Comparison of ENCODE assay signal across 8 cellular contexts in the genomic region with DNA sequence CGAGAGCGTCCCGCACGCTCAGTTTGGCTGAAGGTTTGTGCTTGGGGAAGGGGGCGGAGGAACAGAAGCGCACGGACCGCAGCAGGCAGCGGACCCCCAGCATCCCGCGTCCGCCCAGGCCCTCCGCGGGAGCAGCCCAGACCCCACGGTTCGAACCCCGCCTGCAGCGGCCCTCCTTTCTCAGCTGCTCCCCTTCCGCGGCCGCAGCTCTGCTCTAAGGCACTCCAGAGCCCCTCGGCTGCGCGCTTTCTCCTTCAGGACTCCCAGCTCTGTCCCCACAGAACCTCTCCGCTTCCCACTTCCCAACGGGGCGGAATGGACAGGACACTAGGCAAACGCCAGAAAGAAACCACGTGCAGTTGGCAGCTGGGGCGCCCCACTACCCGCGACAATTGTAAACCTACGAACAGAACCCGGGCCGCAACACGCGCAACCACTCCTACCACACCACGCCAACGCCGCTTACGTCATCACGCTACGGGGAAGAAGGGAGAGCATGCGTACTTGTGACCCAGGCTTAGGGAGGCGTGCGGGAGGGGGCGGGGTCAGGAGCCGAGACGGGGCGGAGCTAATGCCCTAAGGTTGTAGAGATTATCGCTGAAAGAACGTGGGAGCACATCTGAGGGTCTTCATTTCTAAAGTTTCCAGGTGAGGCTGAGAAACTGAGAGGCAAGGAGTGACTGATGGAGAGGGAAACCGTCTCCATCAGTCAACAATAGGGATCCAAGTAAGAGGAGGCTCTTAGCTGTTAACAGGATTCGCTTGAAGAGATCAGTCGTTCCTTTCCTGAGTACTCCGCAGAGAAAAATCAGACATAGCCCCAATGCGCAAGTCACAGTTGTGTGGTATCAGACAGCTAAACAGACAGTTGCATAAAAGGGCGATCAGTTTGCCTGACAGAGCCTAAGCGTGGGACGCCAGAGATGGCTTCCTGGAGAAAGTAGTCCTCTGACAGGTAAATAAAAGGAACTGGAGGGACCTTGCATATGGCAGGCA. TPM values are rescaled to one million over a fixed set of nuclear protein-coding genes. Genes with fewer than 3 reads are reported as not detected.
DNase-seq lines count a peak whose midpoint lies in the region; ATAC-seq and TF ChIP-seq lines count a peak whose summit lies in the region.

A gene with protein sequence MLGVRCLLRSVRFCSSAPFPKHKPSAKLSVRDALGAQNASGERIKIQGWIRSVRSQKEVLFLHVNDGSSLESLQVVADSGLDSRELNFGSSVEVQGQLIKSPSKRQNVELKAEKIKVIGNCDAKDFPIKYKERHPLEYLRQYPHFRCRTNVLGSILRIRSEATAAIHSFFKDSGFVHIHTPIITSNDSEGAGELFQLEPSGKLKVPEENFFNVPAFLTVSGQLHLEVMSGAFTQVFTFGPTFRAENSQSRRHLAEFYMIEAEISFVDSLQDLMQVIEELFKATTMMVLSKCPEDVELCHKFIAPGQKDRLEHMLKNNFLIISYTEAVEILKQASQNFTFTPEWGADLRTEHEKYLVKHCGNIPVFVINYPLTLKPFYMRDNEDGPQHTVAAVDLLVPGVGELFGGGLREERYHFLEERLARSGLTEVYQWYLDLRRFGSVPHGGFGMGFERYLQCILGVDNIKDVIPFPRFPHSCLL (minus strand): TSS at position 479 of the 996 bp plus-strand sequence. CDS start 376 bp downstream, at position 103.

- TF ChIP-seq CTCF in CD14-positive monocyte (IDR thresholded peaks at IDR 0.05): no peak
- TF ChIP-seq CTCF in dorsolateral prefrontal cortex (IDR thresholded peaks at IDR 0.05 in 54 of 56, conservative IDR thresholded peaks at IDR 0.05 in 2 of 56; ENCODE audit: low read depth in 1 of 56, partially characterized antibody in 56 of 56): peak in 16 of 56 donors; percentile 5 to 43 (median 18)
- TF ChIP-seq CTCF in liver (IDR thresholded peaks at IDR 0.05; ENCODE audit: low read depth, low read length, missing input control): no peak

- peaks cover 5 to 13% (median 11%) of the 10 kb centered on the region in 7 donors for H3K9me3 Mint-ChIP-seq in CD14-positive monocyte

- H3K4me3 Mint-ChIP-seq in CD14-positive monocyte: peak within 1 kb of the TSS; percentile 96 to 97

- DNase-seq in CD14-positive monocyte (ENCODE audit: low spot score) (peak; percentile 97), NCI-H82 (lab: John Stamatoyannopoulos, UW) (peak; percentile 97), dorsolateral prefrontal cortex (peak; percentile 95 to 98 (median 96))
- DNase-seq in activated CD4-positive, alpha-beta T cell treated with anti-CD3 and anti-CD28 coated beads, Interleukin-2, amount 50 U/mL, for 48 hours: peak; percentile 99
- peak; percentile 99 for DNase-seq in stimulated activated CD4-positive, alpha-beta T cell treated with anti-CD3 and anti-CD28 coated beads, Interleukin-4, amount 100 ng/mL, for 24 hours

- H3K4me3 ChIP-seq in dorsolateral prefrontal cortex: peak within 1 kb of the TSS; percentile 64 to 100 (median 91)
- peak within 1 kb of the TSS; percentile 67 to 82 (median 70) for H3K4me3 ChIP-seq in liver (ENCODE audit: low read depth in 1 of 3, low read length in 3 of 3)

- H3K27me3 Mint-ChIP-seq in CD14-positive monocyte (ENCODE audit: low read depth in 3 of 3): peaks cover 0 to 1% (median 0%) of the 10 kb centered on the region in 3 donors

- peak within 1 kb of the TSS; percentile 89 to 96 (median 94) for H3K27ac Mint-ChIP-seq in CD14-positive monocyte

- peak within 1 kb of the TSS in 58 of 59 donors; percentile 2 to 94 (median 82) for H3K27ac ChIP-seq in dorsolateral prefrontal cortex
- H3K27ac ChIP-seq in liver (ENCODE audit: low read depth in 1 of 2, low read length in 2 of 2): peak within 1 kb of the TSS; percentile 76 to 88

- H3K9me3 ChIP-seq in liver (ENCODE audit: control insufficient read depth in 4 of 4, low read length in 3 of 4): no peaks in the 10 kb centered on the region

- H3K36me3 Mint-ChIP-seq in CD14-positive monocyte: peaks cover 12 to 18% of the 10 kb centered on the region in 2 donors

- TF ChIP-seq RAD21 in liver (IDR thresholded peaks at IDR 0.05): peak in 1 of 2 donors; percentile 7

- peak within 1 kb of the TSS; percentile 75 to 79 for H3K9ac ChIP-seq in liver (ENCODE audit: low read depth in 1 of 2, low read length in 2 of 2)

- peaks cover 39% of the 10 kb centered on the region for H3K4me1 Mint-ChIP-seq in CD14-positive monocyte

- under 1% methylated on average over 60 of the region's 60 CpGs for WGBS in liver

- intact Hi-C loops in CD14-positive monocyte (cut with micrococcal nuclease) (no loop called here), dorsolateral prefrontal cortex (cut with DNase I) (loop anchor here (5.0 to 10.0 kb wide), 4 partner anchors 152 to 750 kb away; partner anchors contain the start of genes AAMDC (in 1 of the 2), NDUFC2 (in 1 of the 2) and RSF1 (in 1 of the 2))

- no peaks in the 10 kb centered on the region for H3K27me3 ChIP-seq in dorsolateral prefrontal cortex
- no peaks in the 10 kb centered on the region for H3K27me3 ChIP-seq in liver (ENCODE audit: control insufficient read depth in 4 of 4, insufficient read depth in 4 of 4, low read length in 3 of 4)

- peaks cover 0 to 8% (median 5%) of the 10 kb centered on the region in 4 donors for H3K36me3 ChIP-seq in liver (ENCODE audit: control insufficient read depth in 4 of 4, insufficient read depth in 3 of 4, low read depth in 1 of 4, low read length in 3 of 4)

- ATAC-seq in GM19397 (IDR thresholded peaks at IDR 0.05; ENCODE audit: unreplicated experiment) (peak; percentile 96), HG03571 (IDR thresholded peaks at IDR 0.05; ENCODE audit: unreplicated experiment) (peak; percentile 94)

- H3K4me1 ChIP-seq in liver (ENCODE audit: control insufficient read depth in 4 of 4, insufficient read depth in 4 of 4, low read length in 3 of 4): peaks cover 0 to 13% (median 2%) of the 10 kb centered on the region in 4 donors

TF ChIP-seq in liver, 16 proteins besides CTCF, POLR2A, EP300 and RAD21 (continues in another document):
- TF ChIP-seq YY1 (IDR thresholded peaks at IDR 0.05): peak; percentile 74
- TF ChIP-seq RXRA (IDR thresholded peaks at IDR 0.05): peak; percentile 13 to 27
- TF ChIP-seq, protein P1, sequence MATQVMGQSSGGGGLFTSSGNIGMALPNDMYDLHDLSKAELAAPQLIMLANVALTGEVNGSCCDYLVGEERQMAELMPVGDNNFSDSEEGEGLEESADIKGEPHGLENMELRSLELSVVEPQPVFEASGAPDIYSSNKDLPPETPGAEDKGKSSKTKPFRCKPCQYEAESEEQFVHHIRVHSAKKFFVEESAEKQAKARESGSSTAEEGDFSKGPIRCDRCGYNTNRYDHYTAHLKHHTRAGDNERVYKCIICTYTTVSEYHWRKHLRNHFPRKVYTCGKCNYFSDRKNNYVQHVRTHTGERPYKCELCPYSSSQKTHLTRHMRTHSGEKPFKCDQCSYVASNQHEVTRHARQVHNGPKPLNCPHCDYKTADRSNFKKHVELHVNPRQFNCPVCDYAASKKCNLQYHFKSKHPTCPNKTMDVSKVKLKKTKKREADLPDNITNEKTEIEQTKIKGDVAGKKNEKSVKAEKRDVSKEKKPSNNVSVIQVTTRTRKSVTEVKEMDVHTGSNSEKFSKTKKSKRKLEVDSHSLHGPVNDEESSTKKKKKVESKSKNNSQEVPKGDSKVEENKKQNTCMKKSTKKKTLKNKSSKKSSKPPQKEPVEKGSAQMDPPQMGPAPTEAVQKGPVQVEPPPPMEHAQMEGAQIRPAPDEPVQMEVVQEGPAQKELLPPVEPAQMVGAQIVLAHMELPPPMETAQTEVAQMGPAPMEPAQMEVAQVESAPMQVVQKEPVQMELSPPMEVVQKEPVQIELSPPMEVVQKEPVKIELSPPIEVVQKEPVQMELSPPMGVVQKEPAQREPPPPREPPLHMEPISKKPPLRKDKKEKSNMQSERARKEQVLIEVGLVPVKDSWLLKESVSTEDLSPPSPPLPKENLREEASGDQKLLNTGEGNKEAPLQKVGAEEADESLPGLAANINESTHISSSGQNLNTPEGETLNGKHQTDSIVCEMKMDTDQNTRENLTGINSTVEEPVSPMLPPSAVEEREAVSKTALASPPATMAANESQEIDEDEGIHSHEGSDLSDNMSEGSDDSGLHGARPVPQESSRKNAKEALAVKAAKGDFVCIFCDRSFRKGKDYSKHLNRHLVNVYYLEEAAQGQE (IDR thresholded peaks at IDR 0.05): peak; percentile 56
- TF ChIP-seq, protein P2, sequence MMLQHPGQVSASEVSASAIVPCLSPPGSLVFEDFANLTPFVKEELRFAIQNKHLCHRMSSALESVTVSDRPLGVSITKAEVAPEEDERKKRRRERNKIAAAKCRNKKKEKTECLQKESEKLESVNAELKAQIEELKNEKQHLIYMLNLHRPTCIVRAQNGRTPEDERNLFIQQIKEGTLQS (IDR thresholded peaks at IDR 0.05): peak; percentile 4
- no peak for TF ChIP-seq FOXA1 (IDR thresholded peaks at IDR 0.05)
- TF ChIP-seq ZBTB33 (IDR thresholded peaks at IDR 0.05): peak; percentile 52
- peak in 1 of 2 donors; percentile 71 for TF ChIP-seq JUND (IDR thresholded peaks at IDR 0.05)
- peak; percentile 19 for TF ChIP-seq NR2F2 (IDR thresholded peaks at IDR 0.05)
- TF ChIP-seq FOXA2 (IDR thresholded peaks at IDR 0.05): no peak
- peak; percentile 19 to 58 for TF ChIP-seq EGR1 (IDR thresholded peaks at IDR 0.05; ENCODE audit: low read depth in 2 of 2)
- TF ChIP-seq, protein P3, sequence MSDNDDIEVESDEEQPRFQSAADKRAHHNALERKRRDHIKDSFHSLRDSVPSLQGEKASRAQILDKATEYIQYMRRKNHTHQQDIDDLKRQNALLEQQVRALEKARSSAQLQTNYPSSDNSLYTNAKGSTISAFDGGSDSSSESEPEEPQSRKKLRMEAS (IDR thresholded peaks at IDR 0.05): peak; percentile 92
- peak in 1 of 2 donors; percentile 31 for TF ChIP-seq HNF4A (conservative IDR thresholded peaks at IDR 0.05)
- TF ChIP-seq SP1 (IDR thresholded peaks at IDR 0.05): peak; percentile 60

RNA-seq across cellular contexts. Expression of the gene that starts here (rescaled TPM):
- polyA plus RNA-seq in CD14-positive monocyte (1 to 10 TPM; 4.9 to 6.6 TPM), liver (10 to 100 TPM; 10.4 to 10.9 TPM)
- total RNA-seq in dorsolateral prefrontal cortex (10 to 100 TPM in 119 of 120 experiments, 1 to 10 TPM in 1; 9.8 to 23.2 (median 15.9) TPM), liver (10 to 100 TPM; 12.7 to 19.4 TPM)

Comparison
In these comparisons a context has a peak if more than half of its experiments do, and no peak if none do; other contexts are left out.
1. Peak in every context shown above with its lines: DNase-seq, ATAC-seq, H3K4me3 ChIP-seq and H3K27ac ChIP-seq.
2. intact Hi-C loops: an anchor here in dorsolateral prefrontal cortex (5.0 to 10.0 kb wide); none called in CD14-positive monocyte.